16 cellular contexts compared by ENCODE assay signal in the genomic region with DNA sequence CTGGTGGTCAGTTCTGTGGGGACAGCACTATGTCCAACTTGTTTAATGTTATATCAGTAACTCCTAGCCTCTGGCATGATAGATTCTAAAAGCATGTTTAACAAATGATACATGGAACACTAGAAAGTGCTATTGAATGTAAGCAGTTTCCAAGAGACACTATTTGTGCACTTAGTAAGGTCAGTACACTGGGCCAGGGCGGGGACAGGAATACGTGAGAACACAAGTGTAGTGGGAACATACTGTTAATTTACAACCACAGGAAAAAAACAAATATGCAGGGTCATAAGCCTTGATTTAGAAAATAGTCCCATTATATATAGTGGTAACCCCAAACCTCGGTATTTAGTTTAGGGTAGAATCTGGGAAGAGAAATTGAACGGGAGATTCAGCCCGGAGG.
DNase-seq lines count a peak whose midpoint lies in the region; ATAC-seq, FAIRE-seq and TF ChIP-seq lines count a peak whose summit lies in the region.
"Had no signal": no experiment of that assay in that cellular context is flagged by ENCODE, and none has a peak within 500 bp of the region (broad histone marks: within the 10 kb centered on the region; RNA-seq: fewer than 3 reads in every experiment).

No MANE protein-coding gene starts in this region.

- peaks cover 16% of the 10 kb centered on the region for H3K4me1 ChIP-seq in A549
- peaks cover 3 to 33% of the 10 kb centered on the region in 2 donors for H3K4me1 ChIP-seq in adrenal gland (replicated peaks in 1 of 2)

- TF ChIP-seq EP300 in A549 (IDR thresholded peaks at IDR 0.05): no peak

- CTCF ChIA-PET in A549 (lab: Yijun Ruan, JAX): interaction anchor here (1.3 to 1.4 kb wide), 2 partner anchors 10 to 216 kb away, joined by 3 read pairs; no protein-coding TSS in a partner anchor

- no peaks in the 10 kb centered on the region for H3K36me3 ChIP-seq in adrenal gland (replicated peaks in 1 of 2)
- H3K36me3 ChIP-seq: lower lobe of right lung had no signal

- DNase-seq in A549 (ENCODE audit: low read depth in 1 of 2, low spot score in 1 of 2) (no peak), adrenal gland (peak in 2 of 7 donors; percentile 45 to 66), left lobe of liver (ENCODE audit: low spot score) (no peak), sciatic nerve (ENCODE audit: low spot score) (no peak), NCI-H446 (lab: John Stamatoyannopoulos, UW) (no peak)
- DNase-seq: activated effector memory CD4-positive, alpha-beta T cell treated with anti-CD3 and anti-CD28 coated beads, Interleukin-2, amount 50 U/mL, for 16 hours; KG1; lower lobe of right lung; NCI-H1417 treated with DMSO at 0.1 percent for 48 hours; NCI-H2227 treated with DMSO at 0.1 percent for 48 hours; nucleus accumbens; stimulated activated CD4-positive, alpha-beta T cell treated with anti-CD3 and anti-CD28 coated beads, Interleukin-12 subunit alpha, Interleukin-12 subunit beta, amount 100 ng/mL, for 4 hours had no signal

- TF ChIP-seq RAD21 in A549 (conservative IDR thresholded peaks at IDR 0.05 in 1 of 2, IDR thresholded peaks at IDR 0.05 in 1 of 2): no peak

- H3K27ac ChIP-seq in A549 (peak overlapping the region; percentile 19 to 44; a peak in 2 of 6 replicates), adrenal gland (peak overlapping the region in 3 of 5 donors; percentile 19 to 66 (median 43))
- H3K27ac ChIP-seq: lower lobe of right lung had no signal

- TF ChIP-seq CTCF in A549 (IDR thresholded peaks at IDR 0.05) (no peak), adrenal gland (IDR thresholded peaks at IDR 0.05) (no peak)

- POLR2A ChIA-PET in A549 (lab: Yijun Ruan, JAX): no interaction called here

- H3K4me3 ChIP-seq in A549 (no peak overlapping the region), adrenal gland (no peak overlapping the region)
- H3K4me3 ChIP-seq: GM12878, lower lobe of right lung had no signal

- ATAC-seq in A549: no peak; a peak in 1 of 6 replicates
- ATAC-seq in left lobe of liver: peak; percentile 56
- ATAC-seq in sciatic nerve: peak; percentile 85
- no peak for ATAC-seq in HG03196 (IDR thresholded peaks at IDR 0.05; ENCODE audit: unreplicated experiment)
- ATAC-seq in GM19395 (IDR thresholded peaks at IDR 0.05; ENCODE audit: unreplicated experiment): no peak
- no peak for ATAC-seq in GM19467 (IDR thresholded peaks at IDR 0.05; ENCODE audit: unreplicated experiment)

- H3K27me3 ChIP-seq in adrenal gland: no peaks in the 10 kb centered on the region

- WGBS in A549 (ENCODE audit: missing lambda C conversion rate): 78% methylated on average over 5 of the region's 5 CpGs
- 71 to 77% (median 76%) methylated on average over 5 of the region's 5 CpGs for WGBS in adrenal gland, 4 donors

- H3K4me2 ChIP-seq in A549: peak overlapping the region; percentile 3; the same call in 1 of the 3 replicates

- H3K9me3 ChIP-seq in A549 (peaks cover 3% of the 10 kb centered on the region; the same call in 1 of the 3 replicates), adrenal gland (replicated peaks in 1 of 3) (no peaks in the 10 kb centered on the region)
- H3K9me3 ChIP-seq: lower lobe of right lung had no signal

- no peak for FAIRE-seq in A549 (lab: Jason Lieb, UNC)
- FAIRE-seq: GM12878 had no signal

- TF ChIP-seq POLR2A in A549 (IDR thresholded peaks at IDR 0.05; ENCODE audit: low read length): no peak
- no peak for TF ChIP-seq POLR2A in adrenal gland (IDR thresholded peaks at IDR 0.05)

- intact Hi-C loops in adrenal gland (cut with DNase I) (no loop called here), sciatic nerve (cut with DNase I) (no loop called here)

TF ChIP-seq in A549, 52 proteins besides CTCF, POLR2A, EP300 and RAD21:
- no peak for TF ChIP-seq PHF8 (IDR thresholded peaks at IDR 0.05; ENCODE audit: borderline replicate concordance, low read depth)
- no peak for TF ChIP-seq MYC (IDR thresholded peaks at IDR 0.05; ENCODE audit: borderline replicate concordance, low read length)
- TF ChIP-seq HOXB5 (CRISPR knock-in tag; IDR thresholded peaks at IDR 0.05): no peak
- no peak for TF ChIP-seq CEBPB (IDR thresholded peaks at IDR 0.05)
- TF ChIP-seq FOSL2 (IDR thresholded peaks at IDR 0.05): no peak
- TF ChIP-seq FOSL2 (CRISPR knock-in tag; IDR thresholded peaks at IDR 0.05): no peak
- TF ChIP-seq SMC3 (IDR thresholded peaks at IDR 0.05): no peak
- TF ChIP-seq RFX5 (IDR thresholded peaks at IDR 0.05): no peak
- TF ChIP-seq KDM5A (IDR thresholded peaks at IDR 0.05): no peak
- TF ChIP-seq, protein P1, sequence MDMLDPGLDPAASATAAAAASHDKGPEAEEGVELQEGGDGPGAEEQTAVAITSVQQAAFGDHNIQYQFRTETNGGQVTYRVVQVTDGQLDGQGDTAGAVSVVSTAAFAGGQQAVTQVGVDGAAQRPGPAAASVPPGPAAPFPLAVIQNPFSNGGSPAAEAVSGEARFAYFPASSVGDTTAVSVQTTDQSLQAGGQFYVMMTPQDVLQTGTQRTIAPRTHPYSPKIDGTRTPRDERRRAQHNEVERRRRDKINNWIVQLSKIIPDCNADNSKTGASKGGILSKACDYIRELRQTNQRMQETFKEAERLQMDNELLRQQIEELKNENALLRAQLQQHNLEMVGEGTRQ (IDR thresholded peaks at IDR 0.05): no peak

Comparison
In these comparisons a context has a peak if more than half of its experiments do, and no peak if none do; other contexts are left out.
1. ATAC-seq: peak in left lobe of liver (single experiment) and sciatic nerve (single experiment); none in A549 (0 of 2), HG03196 (single experiment), GM19395 (single experiment) and GM19467 (single experiment).